Comparison of ENCODE assay signal across 8 cellular contexts in the genomic region with DNA sequence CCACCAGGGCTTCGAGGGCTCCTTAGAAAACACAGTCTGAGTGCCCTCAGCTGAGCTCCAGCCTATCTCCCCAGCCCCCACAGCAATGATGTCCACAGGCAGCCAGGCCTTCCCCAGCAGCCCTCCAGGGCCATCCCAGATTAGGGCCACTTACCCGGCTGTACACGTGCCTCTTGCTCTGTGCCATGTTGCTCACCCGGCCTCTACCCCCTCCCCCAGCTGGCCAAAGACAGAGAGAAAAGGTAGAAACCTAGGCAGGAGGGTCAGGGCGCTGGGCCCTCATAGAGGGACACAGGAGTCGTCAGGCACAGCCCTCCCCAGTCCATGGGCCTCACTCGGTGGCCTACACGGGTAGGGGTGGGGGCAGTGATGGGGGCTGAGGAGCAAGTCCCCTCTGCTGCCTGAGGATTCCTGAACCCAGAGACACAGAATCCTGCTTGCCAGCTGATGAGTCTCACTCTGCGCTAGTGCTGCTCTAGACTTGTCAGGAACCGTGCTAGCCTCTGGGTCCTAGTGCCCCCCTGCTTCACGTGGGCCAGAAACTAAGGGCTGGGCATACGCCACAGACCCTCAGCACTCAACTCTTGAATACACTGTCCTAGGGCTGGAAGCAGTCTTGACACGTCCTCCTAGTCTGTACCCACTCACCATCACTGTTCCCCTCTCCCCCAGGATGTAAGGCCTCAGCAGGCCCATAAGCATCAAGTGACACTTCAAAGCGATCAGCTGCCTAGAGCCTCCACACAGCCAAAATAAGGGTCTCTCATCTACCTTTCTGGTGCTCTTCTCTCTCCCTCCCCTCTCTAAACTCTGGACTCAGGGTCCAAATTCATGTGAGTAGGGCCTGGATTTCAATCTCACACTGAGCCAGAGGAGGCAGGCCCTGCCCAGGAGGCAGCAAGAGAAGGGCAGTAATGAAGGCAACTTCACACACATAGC. TPM values are rescaled to one million over a fixed set of nuclear protein-coding genes. Genes with fewer than 3 reads are reported as not detected.
A peak's percentile ranks its signal among the peaks of the same experiment; 100 is the strongest.
DNase-seq lines count a peak whose midpoint lies in the region; ATAC-seq and TF ChIP-seq lines count a peak whose summit lies in the region.

A gene (minus strand): TSS at position 461 of the 939 bp plus-strand sequence. CDS start 274 bp downstream, at position 187.

- peaks cover 5% of the 10 kb centered on the region for H3K27me3 Mint-ChIP-seq in GM23338 (ENCODE audit: insufficient read depth, low read depth, poor library complexity)
- H3K27me3 Mint-ChIP-seq in T-helper 2 cell treated with Interferon-gamma antibody and Interleukin-4, amounts not matched to agents 5 μg/mL and 100 μg/mL, for 36 hours (ENCODE audit: low read depth): no peaks in the 10 kb centered on the region

- H3K36me3 ChIP-seq in GM23338 (ENCODE audit: insufficient read depth): peaks cover 3% of the 10 kb centered on the region

- H3K9me2 ChIP-seq in GM23338 (ENCODE audit: insufficient read depth): no peaks in the 10 kb centered on the region

- H3K27me3 ChIP-seq in GM23338 (ENCODE audit: insufficient read depth) (no peaks in the 10 kb centered on the region), dorsolateral prefrontal cortex (no peaks in the 10 kb centered on the region)

- ATAC-seq in GM23338 (peak; percentile 95), left lobe of liver (peak; percentile 20), HG02840 (IDR thresholded peaks at IDR 0.05; ENCODE audit: low FRiP score, unreplicated experiment) (no peak), GM19023 (IDR thresholded peaks at IDR 0.05; ENCODE audit: unreplicated experiment) (no peak)

- no peaks in the 10 kb centered on the region for H3F3A ChIP-seq in GM23338 (replicated peaks; ENCODE audit: low read depth)

- peak in 13 of 14 donors; percentile 16 to 73 (median 58) for DNase-seq in C1 segment of cervical spinal cord (lab: John Stamatoyannopoulos, UW)
- DNase-seq in GM23338 (ENCODE audit: low spot score): peak; percentile 71
- DNase-seq in T-helper 2 cell treated with Interferon-gamma antibody and Interleukin-4, amounts not matched to agents 5 μg/mL and 100 μg/mL, for 36 hours (ENCODE audit: low spot score): no peak
- DNase-seq in dorsolateral prefrontal cortex: peak; percentile 74 to 96 (median 90)
- DNase-seq in left lobe of liver (ENCODE audit: low spot score): no peak
- DNase-seq in stimulated activated CD4-positive, alpha-beta T cell treated with anti-CD3 and anti-CD28 coated beads, Interleukin-4, amount 100 ng/mL, for 1 hour: peak; percentile 8

- peak within 1 kb of the TSS; percentile 24 for H3K4me3 Mint-ChIP-seq in GM23338
- H3K4me3 Mint-ChIP-seq in T-helper 2 cell treated with Interferon-gamma antibody and Interleukin-4, amounts not matched to agents 5 μg/mL and 100 μg/mL, for 36 hours: peak within 1 kb of the TSS; percentile 4

- peaks cover 61% of the 10 kb centered on the region for H4K20me1 ChIP-seq in GM23338 (replicated peaks; ENCODE audit: insufficient read depth)

- H3K4me1 ChIP-seq in GM23338 (ENCODE audit: insufficient read depth): peaks cover 20% of the 10 kb centered on the region

- TF ChIP-seq CTCF in GM23338 (conservative IDR thresholded peaks at IDR 0.05; ENCODE audit: low read depth in 2 of 2): 0 out of 4 replicates have a peak, but pooled peaks of 1 of the 2 experiments have one; percentile 4
- TF ChIP-seq CTCF in dorsolateral prefrontal cortex (IDR thresholded peaks at IDR 0.05 in 54 of 56, conservative IDR thresholded peaks at IDR 0.05 in 2 of 56; ENCODE audit: low read depth in 1 of 56, partially characterized antibody in 56 of 56): no peak

- H3K4me2 ChIP-seq in GM23338: peak within 1 kb of the TSS; percentile 74

- H3K79me2 ChIP-seq in GM23338 (replicated peaks; ENCODE audit: insufficient read depth): peaks cover 70% of the 10 kb centered on the region

- peaks cover 11% of the 10 kb centered on the region for H3K36me3 Mint-ChIP-seq in GM23338 (ENCODE audit: low read depth)
- H3K36me3 Mint-ChIP-seq in T-helper 2 cell treated with Interferon-gamma antibody and Interleukin-4, amounts not matched to agents 5 μg/mL and 100 μg/mL, for 36 hours (ENCODE audit: low read depth): peaks cover 7% of the 10 kb centered on the region

- no peaks in the 10 kb centered on the region for H3K9me3 Mint-ChIP-seq in GM23338
- H3K9me3 Mint-ChIP-seq in T-helper 2 cell treated with Interferon-gamma antibody and Interleukin-4, amounts not matched to agents 5 μg/mL and 100 μg/mL, for 36 hours: no peaks in the 10 kb centered on the region

- H3K27ac ChIP-seq in GM23338 (ENCODE audit: low read depth): no peak within 1 kb of the TSS
- H3K27ac ChIP-seq in dorsolateral prefrontal cortex: peak within 1 kb of the TSS in 58 of 59 donors; percentile 9 to 94 (median 80)

- H3K27ac Mint-ChIP-seq in GM23338: peak within 1 kb of the TSS; percentile 40; the same call in 1 of the 2 replicates
- H3K27ac Mint-ChIP-seq in T-helper 2 cell treated with Interferon-gamma antibody and Interleukin-4, amounts not matched to agents 5 μg/mL and 100 μg/mL, for 36 hours: peak within 1 kb of the TSS; percentile 13

- intact Hi-C loops in dorsolateral prefrontal cortex (cut with DNase I): loop anchor here in 1 of 2 donors (10.0 kb wide), 1 partner anchor 125 kb away; no protein-coding TSS in a partner anchor

- no peak within 1 kb of the TSS for H2AFZ ChIP-seq in GM23338

- peak within 1 kb of the TSS; percentile 49; the same call in 1 of the 2 replicates for H3K4me3 ChIP-seq in GM23338
- peak within 1 kb of the TSS; percentile 42 to 87 (median 71) for H3K4me3 ChIP-seq in dorsolateral prefrontal cortex

- H3K4me1 Mint-ChIP-seq in GM23338: peaks cover 20% of the 10 kb centered on the region
- peaks cover 18% of the 10 kb centered on the region for H3K4me1 Mint-ChIP-seq in T-helper 2 cell treated with Interferon-gamma antibody and Interleukin-4, amounts not matched to agents 5 μg/mL and 100 μg/mL, for 36 hours (ENCODE audit: low read depth)

TF ChIP-seq in GM23338, 12 proteins besides CTCF, POLR2A, EP300 and RAD21:
- TF ChIP-seq CREB1 (CRISPR knock-in tag; IDR thresholded peaks at IDR 0.05; ENCODE audit: low read depth) (0 out of 2 replicates have a peak, but pooled peaks have one; percentile 18), POLR2AphosphoS5 (IDR thresholded peaks at IDR 0.05; ENCODE audit: low read depth) (no peak)
TF ChIP-seq in GM23338: peak in this region for 1.

RNA-seq across cellular contexts. Expression of the gene that starts here (rescaled TPM):
- total RNA-seq in GM23338 (2014; rRNA removed; shearing (Covaris generic)): 131 and 145 TPM in 2 replicates
- 108 and 126 TPM in 2 replicates for polyA plus RNA-seq in GM23338 (2016; fragmentation: Nextera tagmentation; extraction: Ambion mirVana)
- total RNA-seq in dorsolateral prefrontal cortex: 100 to 1,000 TPM; 269 to 525 (median 395) TPM
- 41.3 TPM for total RNA-seq in left lobe of liver

Comparison
In these comparisons a context has a peak if more than half of its experiments do, and no peak if none do; other contexts are left out.
1. DNase-seq: peak in C1 segment of cervical spinal cord (13 of 14), GM23338 (single experiment), dorsolateral prefrontal cortex (10 of 10) and stimulated activated CD4-positive, alpha-beta T cell treated with anti-CD3 and anti-CD28 coated beads, Interleukin-4, amount 100 ng/mL, for 1 hour (single experiment); none in T-helper 2 cell treated with Interferon-gamma antibody and Interleukin-4, amounts not matched to agents 5 μg/mL and 100 μg/mL, for 36 hours (single experiment) and left lobe of liver (single experiment).
2. ATAC-seq: peak in GM23338 (single experiment) and left lobe of liver (single experiment); none in HG02840 (single experiment) and GM19023 (single experiment).